11 cellular contexts compared by ENCODE assay signal in the genomic region with DNA sequence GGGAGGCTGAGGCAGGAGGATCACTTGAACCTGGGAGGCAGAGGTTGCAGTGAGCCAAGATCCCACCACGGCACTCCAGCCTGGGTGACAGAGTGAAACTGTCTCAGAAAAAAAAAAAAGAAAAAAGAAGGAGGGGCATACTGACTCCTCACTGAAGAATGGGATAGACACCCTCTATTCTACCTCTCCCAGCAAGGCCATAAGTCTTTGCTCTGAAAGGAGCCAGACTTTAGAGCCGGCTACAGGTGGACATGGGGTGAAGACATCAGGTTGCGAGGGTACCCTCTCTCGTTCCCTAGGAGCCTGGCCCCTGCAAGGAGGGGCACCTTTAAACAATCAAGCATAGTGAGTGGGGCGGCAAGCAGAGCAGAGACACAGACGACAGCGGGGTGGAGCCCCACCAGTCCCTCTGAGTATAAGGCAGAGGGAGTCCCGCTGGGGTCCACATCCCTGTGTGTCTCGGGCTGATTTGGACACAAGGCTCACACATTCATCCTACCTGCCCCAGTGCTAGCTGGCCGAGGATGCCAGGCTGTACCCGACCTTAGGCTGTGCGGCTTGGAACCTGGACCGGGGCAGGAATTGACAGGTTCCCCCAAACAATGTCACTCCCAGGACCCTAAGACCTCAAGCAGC. TPM values are rescaled to one million over a fixed set of nuclear protein-coding genes. Genes with fewer than 3 reads are reported as not detected.
DNase-seq lines count a peak whose midpoint lies in the region; ATAC-seq and TF ChIP-seq lines count a peak whose summit lies in the region.
"Had no signal": no experiment of that assay in that cellular context is flagged by ENCODE, and none has a peak within 500 bp of the region (broad histone marks: within the 10 kb centered on the region; RNA-seq: fewer than 3 reads in every experiment).

No MANE protein-coding gene starts in this region.

- H3K36me3 ChIP-seq in HEK293 (ENCODE audit: control insufficient read depth in 2 of 2, insufficient read depth in 1 of 2, low read length in 2 of 2) (peaks cover 24 to 35% of the 10 kb centered on the region in 2 experiments), psoas muscle (ENCODE audit: insufficient read depth in 1 of 2, low read depth in 1 of 2) (peaks cover 7 to 28% of the 10 kb centered on the region in 2 donors), aorta (ENCODE audit: control insufficient read depth in 1 of 2, insufficient read depth in 2 of 2, low read length in 1 of 2) (peaks cover 0 to 7% of the 10 kb centered on the region in 2 donors)

- no peak overlapping the region for H3K27ac ChIP-seq in HEK293 (ENCODE audit: extremely low read depth, low read depth, low read length)
- H3K27ac ChIP-seq in dorsolateral prefrontal cortex, result no peak overlapping the region
- H3K27ac ChIP-seq in psoas muscle, result no peak overlapping the region
- no peak overlapping the region for H3K27ac ChIP-seq in aorta (ENCODE audit: low read depth in 1 of 2, low read length in 2 of 2)
- H3K27ac ChIP-seq: C4-2B, neutrophil had no signal

- CTCF ChIA-PET in HEK293 (lab: Yijun Ruan, JAX), result no interaction called here

- peak overlapping the region in 5 of 8 donors; percentile 44 to 88 (median 53) for H3K4me3 Mint-ChIP-seq in naive B cell

- intact Hi-C loops in dorsolateral prefrontal cortex (cut with DNase I), result no loop called here
- intact Hi-C loops in psoas muscle (cut with DNase I), result loop anchor here in 1 of 2 donors (5.0 kb wide), 1 partner anchor 36 kb away; the partner anchor contains the start of gene PKM
- intact Hi-C loops in aorta (cut with DNase I), result loop anchor here in 1 of 2 donors (5.0 kb wide), 2 partner anchors 76 to 181 kb away; partner anchors contain the start of genes HEXA and PARP6

- peaks cover 6 to 30% (median 22%) of the 10 kb centered on the region in 3 donors for H3K27me3 Mint-ChIP-seq in naive B cell

- POLR2A ChIA-PET in HEK293 (lab: Yijun Ruan, JAX), result no interaction called here

- H3K4me3 ChIP-seq in HEK293 (ENCODE audit: low read depth, low read length) (no peak overlapping the region), dorsolateral prefrontal cortex (peak overlapping the region in 48 of 59 donors; percentile 16 to 68 (median 52)), psoas muscle (no peak overlapping the region), aorta (ENCODE audit: low read length in 2 of 2) (no peak overlapping the region)

- TF ChIP-seq CTCF in HEK293 (tag by site-specific recombination; IDR thresholded peaks at IDR 0.05), result no peak
- no peak for TF ChIP-seq CTCF in dorsolateral prefrontal cortex (IDR thresholded peaks at IDR 0.05 in 54 of 56, conservative IDR thresholded peaks at IDR 0.05 in 2 of 56; ENCODE audit: low read depth in 1 of 56, partially characterized antibody in 56 of 56)
- no peak for TF ChIP-seq CTCF in psoas muscle (IDR thresholded peaks at IDR 0.05)

- H3K9me3 Mint-ChIP-seq in naive B cell, result no peaks in the 10 kb centered on the region

- H3K4me1 ChIP-seq in HEK293 (ENCODE audit: control insufficient read depth, insufficient read depth, low read length), result no peaks in the 10 kb centered on the region; the same call in 1 of the 2 replicates
- peaks cover 16% of the 10 kb centered on the region for H3K4me1 ChIP-seq in psoas muscle
- no peaks in the 10 kb centered on the region for H3K4me1 ChIP-seq in aorta (ENCODE audit: control insufficient read depth in 1 of 2, insufficient read depth in 2 of 2, low read length in 2 of 2)

- ATAC-seq in naive B cell (ENCODE audit: low read depth in 2 of 2) (no peak), psoas muscle (no peak), aorta (ENCODE audit: low FRiP score) (no peak), GM19324 (IDR thresholded peaks at IDR 0.05; ENCODE audit: low FRiP score, unreplicated experiment) (no peak)

- H3K27ac Mint-ChIP-seq in naive B cell, result no peak overlapping the region

- H3K4me1 Mint-ChIP-seq in naive B cell, result peaks cover 0 to 19% (median 4%) of the 10 kb centered on the region in 3 donors

- H3K27me3 ChIP-seq in dorsolateral prefrontal cortex (peaks cover 0 to 7% (median 0%) of the 10 kb centered on the region in 45 donors), psoas muscle (ENCODE audit: insufficient read depth in 3 of 3, low read length in 2 of 3) (no peaks in the 10 kb centered on the region), aorta (ENCODE audit: control insufficient read depth in 1 of 2, insufficient read depth in 2 of 2, low read length in 1 of 2) (no peaks in the 10 kb centered on the region)

- H3K9me3 ChIP-seq in HEK293 (ENCODE audit: control insufficient read depth, insufficient read depth, low read depth, low read length), result no peaks in the 10 kb centered on the region
- no peaks in the 10 kb centered on the region for H3K9me3 ChIP-seq in psoas muscle
- H3K9me3 ChIP-seq in aorta (ENCODE audit: control insufficient read depth, low read length), result no peaks in the 10 kb centered on the region
- H3K9me3 ChIP-seq: neutrophil had no signal

- peaks cover 0 to 8% of the 10 kb centered on the region in 2 donors for H3K36me3 Mint-ChIP-seq in naive B cell

- DNase-seq in AG08395 (ENCODE audit: low spot score), result peak; percentile 31
- DNase-seq in dorsolateral prefrontal cortex, result no peak
- no peak for DNase-seq in naive B cell
- DNase-seq in psoas muscle, result no peak
- no peak for DNase-seq in aorta
- no peak for DNase-seq in EL
- DNase-seq: NCI-H1092 had no signal

- whole genome bisulfite sequencing in psoas muscle, 3 donors, result 80 to 84% (median 82%) methylated on average over 13 of the region's 13 CpGs
- WGBS in aorta, 2 donors, result 85% methylated on average over 13 of the region's 13 CpGs

TF ChIP-seq in HEK293, 187 proteins besides CTCF, POLR2A, EP300 and RAD21:
- TF ChIP-seq ZNF174 (tag by site-specific recombination; IDR thresholded peaks at IDR 0.05) (no peak), SCRT2 (tag by site-specific recombination; IDR thresholded peaks at IDR 0.05) (peak; percentile 23; the same call in 1 of the 2 replicates), ZNF600 (tag by site-specific recombination; IDR thresholded peaks at IDR 0.05) (peak; percentile 44; the same call in 1 of the 2 replicates)

RNA-seq across cellular contexts. Expression of gene GRAMD2A, which starts 1.1 kb away (rescaled TPM):
- total RNA-seq in dorsolateral prefrontal cortex (10 to 100 TPM in 6 of 120 experiments, 1 to 10 TPM in 114; 1.8 to 15.1 (median 5.4) TPM), psoas muscle (not detected), aorta (1 to 10 TPM in 1 of 2 donors, under 1 TPM in 1; 0.91 to 1.5 TPM)
- polyA plus RNA-seq in naive B cell (ENCODE audit: low read depth in 6 of 6) (not detected), psoas muscle (under 1 TPM in 1 of 3 donors, not detected in 2; 0.01 TPM), aorta (under 1 TPM; 0.13 to 0.20 TPM)

RNA-seq across cellular contexts. Expression of gene PKM, which starts 34.5 kb away (rescaled TPM):
- total RNA-seq in dorsolateral prefrontal cortex (1,000 to 10,000 TPM in 51 of 120 experiments, 100 to 1,000 TPM in 69; 496 to 1,260 (median 977) TPM), psoas muscle (1,000 to 10,000 TPM in 1 of 4 donors, 100 to 1,000 TPM in 3; 513 to 1,170 (median 767) TPM), aorta (100 to 1,000 TPM; 478 to 588 TPM)
- polyA plus RNA-seq in naive B cell (ENCODE audit: low read depth in 6 of 6) (100 to 1,000 TPM; 175 to 319 (median 227) TPM), psoas muscle (1,000 to 10,000 TPM in 2 of 3 donors, 100 to 1,000 TPM in 1; 909 to 1,135 (median 1,127) TPM), aorta (100 to 1,000 TPM; 238 to 429 TPM)

Comparison
In these comparisons a context has a peak if more than half of its experiments do, and no peak if none do; other contexts are left out.
1. H3K4me3 ChIP-seq: peak in dorsolateral prefrontal cortex (48 of 59); none in HEK293 (single experiment), psoas muscle (single experiment) and aorta (0 of 2).